11 cellular contexts compared by ENCODE assay signal in genomic region chr11:119518746-119519382, GRCh38.
A peak's percentile ranks its signal among the peaks of the same experiment; 100 is the strongest.
DNase-seq lines count a peak whose midpoint lies in the region; ATAC-seq lines count a peak whose summit lies in the region.
"Had no signal": no experiment of that assay in that cellular context is flagged by ENCODE, and none has a peak within 500 bp of the region (broad histone marks: within the 10 kb centered on the region; RNA-seq: fewer than 3 reads in every experiment).

No MANE protein-coding gene starts in this region.

- peak; percentile 4 to 11 for DNase-seq in stimulated activated CD4-positive, alpha-beta T cell treated with anti-CD3 and anti-CD28 coated beads, Interleukin-2, amount 100 ng/mL, for 48 hours
- DNase-seq in stimulated activated CD4-positive, alpha-beta T cell treated with anti-CD3 and anti-CD28 coated beads, Interleukin-4, amount 100 ng/mL, for 1 hour: no peak
- DNase-seq in RKO (ENCODE audit: low spot score): peak; percentile 85
- DNase-seq in fibroblast of peridontal ligament (ENCODE audit: extremely low read depth): peak; percentile 22
- DNase-seq in stimulated activated CD8-positive, alpha-beta memory T cell treated with anti-CD3 and anti-CD28 coated beads, Interleukin-4, amount 100 ng/mL, for 48 hours: peak; percentile 42
- DNase-seq: activated CD4-positive, CD25-positive, alpha-beta regulatory T cell treated with anti-CD3 and anti-CD28 coated beads, Interleukin-2, amount 50 U/mL, for 72 hours; NCI-H446 treated with DMSO at 0.1 percent for 48 hours; spleen had no signal

- ATAC-seq in HG02588 (IDR thresholded peaks at IDR 0.05; ENCODE audit: unreplicated experiment) (no peak), GM21447 (IDR thresholded peaks at IDR 0.05; ENCODE audit: unreplicated experiment) (no peak), GM21526 (IDR thresholded peaks at IDR 0.05; ENCODE audit: low FRiP score, unreplicated experiment) (no peak)
